ENCODE assay signal across 8 cellular contexts in genomic region chr1:8396912-8397406, GRCh38.
A peak's percentile ranks its signal among the peaks of the same experiment; 100 is the strongest.
DNase-seq lines count a peak whose midpoint lies in the region; ATAC-seq, FAIRE-seq and TF ChIP-seq lines count a peak whose summit lies in the region.

No MANE protein-coding gene starts in this region.

- DNase-seq in AG10803 (ENCODE audit: low read depth) (peak; percentile 100), OCI-LY7 (ENCODE audit: low spot score) (peak; percentile 42), colonic mucosa (no peak), urothelium cell line (ENCODE audit: low spot score) (peak; percentile 74), erythroblast (lab: John Stamatoyannopoulos, UW) (no peak), DMS 273 treated with DMSO at 0.1 percent for 48 hours (lab: John Stamatoyannopoulos, UW) (no peak)

- H3K4me3 ChIP-seq in AG10803 (ENCODE audit: low read length) = peak overlapping the region; percentile 33
- peak overlapping the region; percentile 18 for H3K4me3 ChIP-seq in OCI-LY7 (ENCODE audit: low read depth, low read length, poor library complexity, severe bottlenecking)
- H3K4me3 ChIP-seq in colonic mucosa = no peak overlapping the region
- H3K4me3 ChIP-seq in muscle layer of colon (ENCODE audit: low read depth in 1 of 2, low read length in 2 of 2) = peak overlapping the region in 1 of 2 donors; percentile 4

- peaks cover 98% of the 10 kb centered on the region for H3K36me3 ChIP-seq in OCI-LY7 (ENCODE audit: insufficient read depth, low read length)
- H3K36me3 ChIP-seq in colonic mucosa = no peaks in the 10 kb centered on the region
- H3K36me3 ChIP-seq in muscle layer of colon (ENCODE audit: insufficient read depth, low read length) = no peaks in the 10 kb centered on the region

- H3K4me2 ChIP-seq in OCI-LY7 (ENCODE audit: low read length) = peak overlapping the region; percentile 74

- no peak for TF ChIP-seq POLR2A in erythroblast (IDR thresholded peaks at IDR 0.05; ENCODE audit: low read length)

- TF ChIP-seq CTCF in AG10803 (conservative IDR thresholded peaks at IDR 0.05; ENCODE audit: low read length) (no peak), OCI-LY7 (conservative IDR thresholded peaks at IDR 0.05; ENCODE audit: low read length) (no peak), colonic mucosa (IDR thresholded peaks at IDR 0.05) (no peak)

- H3K9ac ChIP-seq in colonic mucosa (ENCODE audit: low read depth in 2 of 2, low read length in 2 of 2) (no peak overlapping the region), muscle layer of colon (ENCODE audit: low read length) (no peak overlapping the region)

- no peak for FAIRE-seq in urothelium cell line (lab: Jason Lieb, UNC)

- H3K27ac ChIP-seq in OCI-LY7 (ENCODE audit: low read depth, low read length, poor library complexity, severe bottlenecking) (peak overlapping the region; percentile 70), colonic mucosa (peak overlapping the region; percentile 30), muscle layer of colon (ENCODE audit: low read depth, low read length) (peak overlapping the region; percentile 76)

- CTCF ChIA-PET in OCI-LY7 (lab: Charles Lee; ENCODE audit: unreplicated experiment) = no interaction called here

- ATAC-seq in GM21528 (IDR thresholded peaks at IDR 0.05; ENCODE audit: low FRiP score, unreplicated experiment) = peak; percentile 32

- H3K27me3 ChIP-seq in colonic mucosa = no peaks in the 10 kb centered on the region
- no peaks in the 10 kb centered on the region for H3K27me3 ChIP-seq in muscle layer of colon (ENCODE audit: control insufficient read depth in 1 of 2, insufficient read depth in 2 of 2, low read length in 2 of 2)

- no TSS peak for BruUV-seq in OCI-LY7 (replicated peaks; lab: Mats Ljungman, UMichigan)

- peaks cover 77% of the 10 kb centered on the region for H3K4me1 ChIP-seq in OCI-LY7 (ENCODE audit: insufficient read depth, low read length, poor library complexity, severe bottlenecking)
- peaks cover 9% of the 10 kb centered on the region for H3K4me1 ChIP-seq in colonic mucosa
- peaks cover 54% of the 10 kb centered on the region for H3K4me1 ChIP-seq in muscle layer of colon (ENCODE audit: insufficient read depth, low read length)

- no peaks in the 10 kb centered on the region for H3K9me3 ChIP-seq in OCI-LY7 (ENCODE audit: low read length)
- no peaks in the 10 kb centered on the region for H3K9me3 ChIP-seq in colonic mucosa
- no peaks in the 10 kb centered on the region for H3K9me3 ChIP-seq in muscle layer of colon (ENCODE audit: low read length)

- no peaks in the 10 kb centered on the region for H3K9me2 ChIP-seq in OCI-LY7 (ENCODE audit: insufficient read depth, low read length)

- intact Hi-C loops in OCI-LY7 (cut with micrococcal nuclease; ENCODE audit: unreplicated experiment) (no loop called here), colonic mucosa (cut with DNase I) (no loop called here)

- no peak overlapping the region for H2AFZ ChIP-seq in OCI-LY7 (ENCODE audit: low read length)

- peaks cover 58% of the 10 kb centered on the region for H4K20me1 ChIP-seq in OCI-LY7 (ENCODE audit: insufficient read depth, low read length)

- peaks cover 100% of the 10 kb centered on the region for H3K79me2 ChIP-seq in OCI-LY7 (ENCODE audit: insufficient read depth, low read depth, low read length)

- POLR2A ChIA-PET in OCI-LY7 (lab: Charles Lee) = interaction anchor here (0.8 to 1.2 kb wide), 4 partner anchors 15 to 37 kb away, joined by 3 to 4 read pairs (median 3); no protein-coding TSS in a partner anchor

Comparison
In these comparisons a context has a peak if more than half of its experiments do, and no peak if none do; other contexts are left out.
1. DNase-seq: peak in AG10803 (single experiment), OCI-LY7 (single experiment) and urothelium cell line (single experiment); none in colonic mucosa (single experiment), erythroblast (0 of 2) and DMS 273 treated with DMSO at 0.1 percent for 48 hours (single experiment).
2. Peak in every context shown above with its lines, with median percentiles within 50 percentile points of each other: H3K27ac ChIP-seq.